In genomic region chr2:68423966-68424650, GRCh38 we compare ENCODE assay signal across 10 cellular contexts. TPM values are rescaled to one million over a fixed set of nuclear protein-coding genes. Genes with fewer than 3 reads are reported as not detected.
DNase-seq lines count a peak whose midpoint lies in the region; ATAC-seq lines count a peak whose summit lies in the region.
"Had no signal": no experiment of that assay in that cellular context is flagged by ENCODE, and none has a peak within 500 bp of the region (broad histone marks: within the 10 kb centered on the region; RNA-seq: fewer than 3 reads in every experiment).

No MANE protein-coding gene starts in this region.

- no peak overlapping the region for H3K4me3 ChIP-seq in H7 (ENCODE audit: insufficient read depth, low read depth, low read length)
- H3K4me3 ChIP-seq: breast epithelium had no signal

- H3K36me3 ChIP-seq in H7 (replicated peaks; ENCODE audit: control insufficient read depth, insufficient read depth, low read length) = no peaks in the 10 kb centered on the region
- H3K36me3 ChIP-seq: breast epithelium had no signal

- no peaks in the 10 kb centered on the region; the same call in 1 of the 2 replicates for H3K27me3 ChIP-seq in H7 (ENCODE audit: control insufficient read depth, insufficient read depth, low read length)
- H3K27me3 ChIP-seq: breast epithelium had no signal

- ATAC-seq in GM18519 (IDR thresholded peaks at IDR 0.05; ENCODE audit: low FRiP score, unreplicated experiment) (peak; percentile 76), GM21786 (IDR thresholded peaks at IDR 0.05; ENCODE audit: unreplicated experiment) (peak; percentile 73)

- DNase-seq in HT1080 (ENCODE audit: low read depth) (peak; percentile 47), iris pigment epithelial cell (ENCODE audit: low read depth) (peak; percentile 50), NCI-H128 (lab: John Stamatoyannopoulos, UW; ENCODE audit: unreplicated experiment) (no peak), H7 (no peak), NCI-H2196 (lab: John Stamatoyannopoulos, UW; ENCODE audit: unreplicated experiment) (no peak)
- DNase-seq in stimulated activated CD4-positive, alpha-beta T cell treated with anti-CD3 and anti-CD28 coated beads, Interleukin-2, amount 100 ng/mL, for 48 hours = no peak
- DNase-seq: Right ventricle myocardium superior had no signal

RNA-seq across cellular contexts. Expression of gene FBXO48, which starts 43.0 kb away (rescaled TPM):
- 0.63 and 0.73 TPM in 2 replicates for total RNA-seq in HT1080 (2014; rRNA removed; shearing (Covaris generic))
- 0.80 and 1.1 TPM in 2 replicates for polyA plus RNA-seq in HT1080 (2015; cell fraction: cytosol; rRNA removed)
- 1.4 and 1.7 TPM in 2 replicates for polyA plus RNA-seq in HT1080 (2015; cell fraction: nucleus; rRNA removed)
- total RNA-seq in H7 (2014; rRNA removed; shearing (Covaris generic)) = 0.52 and 1.00 TPM in 2 replicates

RNA-seq across cellular contexts. Expression of gene APLF, which starts 43.3 kb away (rescaled TPM):
- 0.53 and 0.58 TPM in 2 replicates for total RNA-seq in HT1080 (2014; rRNA removed; shearing (Covaris generic))
- 0.60 and 0.66 TPM in 2 replicates for polyA plus RNA-seq in HT1080 (2015; cell fraction: cytosol; rRNA removed)
- polyA plus RNA-seq in HT1080 (2015; cell fraction: nucleus; rRNA removed) = 0.84 and 1.1 TPM in 2 replicates
- 2.1 and 5.9 TPM in 2 replicates for total RNA-seq in H7 (2014; rRNA removed; shearing (Covaris generic))

RNA-seq across cellular contexts. Expression of gene PLEK, which starts 59.0 kb away (rescaled TPM):
- total RNA-seq in HT1080 (2014; rRNA removed; shearing (Covaris generic)) = not detected in 2 replicates
- polyA plus RNA-seq in HT1080 (2015; cell fraction: cytosol; rRNA removed) = 0.06 TPM in 1 of 2 replicates, not detected in the other
- polyA plus RNA-seq in HT1080 (2015; cell fraction: nucleus; rRNA removed) = not detected in 2 replicates
- not detected in 2 replicates for total RNA-seq in H7 (2014; rRNA removed; shearing (Covaris generic))

Comparison
In these comparisons a context has a peak if more than half of its experiments do, and no peak if none do; other contexts are left out.
1. DNase-seq: peak in HT1080 (single experiment) and iris pigment epithelial cell (single experiment); none in stimulated activated CD4-positive, alpha-beta T cell treated with anti-CD3 and anti-CD28 coated beads, Interleukin-2, amount 100 ng/mL, for 48 hours (0 of 2), NCI-H128 (single experiment), H7 (single experiment) and NCI-H2196 (single experiment).